15 cellular contexts compared by ENCODE assay signal in genomic region chr2:170712653-170713279, GRCh38. TPM values are rescaled to one million over a fixed set of nuclear protein-coding genes. Genes with fewer than 3 reads are reported as not detected.
A peak's percentile ranks its signal among the peaks of the same experiment; 100 is the strongest.
DNase-seq lines count a peak whose midpoint lies in the region; ATAC-seq and TF ChIP-seq lines count a peak whose summit lies in the region.
"Had no signal": no experiment of that assay in that cellular context is flagged by ENCODE, and none has a peak within 500 bp of the region (broad histone marks: within the 10 kb centered on the region; RNA-seq: fewer than 3 reads in every experiment).

No MANE protein-coding gene starts in this region.

- peak overlapping the region; percentile 69 for H3K4me3 Mint-ChIP-seq in activated naive CD4-positive, alpha-beta T cell treated with anti-CD3 and anti-CD28 coated beads, Interleukin-2, amount 50 U/mL, for 24 hours
- no peak overlapping the region for H3K4me3 Mint-ChIP-seq in activated naive CD4-positive, alpha-beta T cell treated with anti-CD3 and anti-CD28 coated beads for 36 hours
- peak overlapping the region in 2 of 3 donors; percentile 49 to 90 for H3K4me3 Mint-ChIP-seq in T-cell
- peak overlapping the region; percentile 79 for H3K4me3 Mint-ChIP-seq in type B pancreatic cell

- H3K27ac Mint-ChIP-seq in activated naive CD4-positive, alpha-beta T cell treated with anti-CD3 and anti-CD28 coated beads, Interleukin-2, amount 50 U/mL, for 24 hours, result no peak overlapping the region
- no peak overlapping the region for H3K27ac Mint-ChIP-seq in activated naive CD4-positive, alpha-beta T cell treated with anti-CD3 and anti-CD28 coated beads for 36 hours
- H3K27ac Mint-ChIP-seq in T-cell (no peak overlapping the region), type B pancreatic cell (no peak overlapping the region)
- H3K27ac Mint-ChIP-seq: dendritic cell treated with granulocyte-macrophage colony-stimulating factor and Interleukin-4, amounts not matched to agents 40 ng/mL and 50 ng/mL, for 4 days had no signal

- peaks cover 37% of the 10 kb centered on the region for H3K4me1 Mint-ChIP-seq in activated naive CD4-positive, alpha-beta T cell treated with anti-CD3 and anti-CD28 coated beads, Interleukin-2, amount 50 U/mL, for 24 hours
- H3K4me1 Mint-ChIP-seq in activated naive CD4-positive, alpha-beta T cell treated with anti-CD3 and anti-CD28 coated beads for 36 hours (ENCODE audit: low read depth), result peaks cover 31% of the 10 kb centered on the region
- H3K4me1 Mint-ChIP-seq in T-cell (peaks cover 39 to 44% (median 44%) of the 10 kb centered on the region in 3 donors), type B pancreatic cell (ENCODE audit: unreplicated experiment) (peaks cover 18% of the 10 kb centered on the region)

- POLR2A ChIA-PET in T-cell (lab: Charles Lee), result no interaction called here

- CTCF ChIA-PET in activated naive CD4-positive, alpha-beta T cell treated with anti-CD3 and anti-CD28 coated beads for 36 hours (lab: Charles Lee), result interaction anchor here (1.0 to 2.6 kb wide), 3 partner anchors 50 to 103 kb away, joined by 3 to 13 read pairs (median 4); partner anchors contain the start of gene GAD1
- CTCF ChIA-PET in T-cell (lab: Charles Lee), result interaction anchor here in 1 of 2 donors (0.6 kb wide), 1 partner anchor 1482 kb away, joined by 3 read pairs; no protein-coding TSS in a partner anchor

- DNase-seq in activated naive CD4-positive, alpha-beta T cell treated with anti-CD3 and anti-CD28 coated beads for 36 hours, result no peak
- DNase-seq in T-cell (no peak), left kidney (ENCODE audit: low read depth, low spot score) (peak; percentile 31), type B pancreatic cell (ENCODE audit: extremely low spot score, unreplicated experiment) (no peak), middle frontal gyrus (ENCODE audit: extremely low spot score, low spot score) (no peak), NCI-H128 (lab: John Stamatoyannopoulos, UW; ENCODE audit: unreplicated experiment) (no peak)
- DNase-seq: aorta, left ventricle myocardium superior, NCI-H1694, sigmoid colon had no signal

- H3K27me3 Mint-ChIP-seq in activated naive CD4-positive, alpha-beta T cell treated with anti-CD3 and anti-CD28 coated beads, Interleukin-2, amount 50 U/mL, for 24 hours, result peaks cover 49% of the 10 kb centered on the region
- H3K27me3 Mint-ChIP-seq in activated naive CD4-positive, alpha-beta T cell treated with anti-CD3 and anti-CD28 coated beads for 36 hours (ENCODE audit: low read depth), result peaks cover 62% of the 10 kb centered on the region
- H3K27me3 Mint-ChIP-seq in T-cell, result peaks cover 54 to 72% of the 10 kb centered on the region in 2 donors
- peaks cover 84% of the 10 kb centered on the region for H3K27me3 Mint-ChIP-seq in type B pancreatic cell

- H3K36me3 Mint-ChIP-seq in activated naive CD4-positive, alpha-beta T cell treated with anti-CD3 and anti-CD28 coated beads, Interleukin-2, amount 50 U/mL, for 24 hours, result no peaks in the 10 kb centered on the region
- no peaks in the 10 kb centered on the region for H3K36me3 Mint-ChIP-seq in activated naive CD4-positive, alpha-beta T cell treated with anti-CD3 and anti-CD28 coated beads for 36 hours (ENCODE audit: low read depth)
- H3K36me3 Mint-ChIP-seq in T-cell, result no peaks in the 10 kb centered on the region
- no peaks in the 10 kb centered on the region for H3K36me3 Mint-ChIP-seq in type B pancreatic cell

- no peak for TF ChIP-seq CTCF in type B pancreatic cell (conservative IDR thresholded peaks at IDR 0.05)

- H3K9me3 Mint-ChIP-seq in activated naive CD4-positive, alpha-beta T cell treated with anti-CD3 and anti-CD28 coated beads, Interleukin-2, amount 50 U/mL, for 24 hours, result no peaks in the 10 kb centered on the region
- no peaks in the 10 kb centered on the region for H3K9me3 Mint-ChIP-seq in activated naive CD4-positive, alpha-beta T cell treated with anti-CD3 and anti-CD28 coated beads for 36 hours
- H3K9me3 Mint-ChIP-seq in T-cell (no peaks in the 10 kb centered on the region), type B pancreatic cell (peaks cover 9% of the 10 kb centered on the region)
- H3K9me3 Mint-ChIP-seq: dendritic cell treated with granulocyte-macrophage colony-stimulating factor and Interleukin-4, amounts not matched to agents 40 ng/mL and 50 ng/mL, for 4 days had no signal

- ATAC-seq in T-cell (replicated peaks in 1 of 4) (no peak), GM21515 (IDR thresholded peaks at IDR 0.05; ENCODE audit: unreplicated experiment) (no peak)
- ATAC-seq: left ventricle myocardium superior had no signal

- intact Hi-C loops in activated naive CD4-positive, alpha-beta T cell treated with anti-CD3 and anti-CD28 coated beads for 36 hours (cut with micrococcal nuclease), result loop anchor here (5.0 kb wide), 3 partner anchors 305 to 1380 kb away; no protein-coding TSS in a partner anchor

RNA-seq across cellular contexts. Expression of gene SP5, which starts 2.4 kb away (rescaled TPM):
- total RNA-seq in activated naive CD4-positive, alpha-beta T cell treated with anti-CD3 and anti-CD28 coated beads for 36 hours, result not detected
- not detected for total RNA-seq in T-cell
- 1.1 and 4.4 TPM in 2 replicates for total RNA-seq in type B pancreatic cell (ENCODE audit: low replicate concordance)
- total RNA-seq: LHCN-M2 had no signal

RNA-seq across cellular contexts. Expression of gene ERICH2, which starts 57.4 kb away (rescaled TPM):
- total RNA-seq in activated naive CD4-positive, alpha-beta T cell treated with anti-CD3 and anti-CD28 coated beads for 36 hours, result not detected
- not detected for total RNA-seq in T-cell
- not detected in 2 replicates for total RNA-seq in type B pancreatic cell (ENCODE audit: low replicate concordance)
- total RNA-seq: LHCN-M2, NCI-H460, sigmoid colon had no signal
